In the genomic region with DNA sequence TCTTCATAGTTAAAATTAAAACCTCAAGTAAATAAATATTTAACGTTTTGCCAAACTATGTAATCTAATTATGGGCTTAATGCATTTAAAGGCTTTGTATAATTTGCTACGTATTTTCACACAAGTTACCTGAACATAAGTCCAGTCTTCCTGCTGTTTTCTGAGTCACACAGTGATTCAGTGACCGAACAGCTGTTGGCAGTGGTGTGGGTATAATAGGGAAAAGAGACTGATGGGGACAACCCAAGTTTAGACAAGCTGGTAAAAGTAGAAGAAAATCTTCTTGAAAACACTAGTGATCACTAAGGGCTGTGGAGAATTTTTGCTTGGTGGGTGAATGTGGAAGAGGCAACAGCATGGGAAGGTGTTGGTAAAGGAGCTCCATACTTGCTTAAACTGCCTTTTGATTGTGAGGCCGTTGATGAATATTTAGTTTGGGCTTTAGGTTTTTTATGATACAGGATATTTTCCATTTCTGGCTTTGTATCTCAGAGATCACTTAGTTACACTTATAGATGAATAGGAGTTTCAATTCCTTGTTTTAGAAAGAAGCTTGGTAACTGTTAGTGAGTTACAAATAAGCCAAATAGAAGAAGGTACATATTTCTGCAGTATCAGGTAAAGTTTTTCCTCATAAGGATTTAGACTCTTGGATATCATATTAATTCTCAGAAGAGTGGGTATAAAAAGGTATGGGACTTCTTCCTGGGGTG, we compare ENCODE assay signal across 11 cellular contexts. TPM values are rescaled to one million over a fixed set of nuclear protein-coding genes. Genes with fewer than 3 reads are reported as not detected.
DNase-seq lines count a peak whose midpoint lies in the region; ATAC-seq and TF ChIP-seq lines count a peak whose summit lies in the region.
"Had no signal": no experiment of that assay in that cellular context is flagged by ENCODE, and none has a peak within 500 bp of the region (broad histone marks: within the 10 kb centered on the region; RNA-seq: fewer than 3 reads in every experiment).

No MANE protein-coding gene starts in this region.

- no peaks in the 10 kb centered on the region for H3K36me3 ChIP-seq in DOHH2 (ENCODE audit: control insufficient read depth, low read length)
- no peaks in the 10 kb centered on the region for H3K36me3 ChIP-seq in adrenal gland (replicated peaks in 1 of 2)

- TF ChIP-seq CTCF in DOHH2 (IDR thresholded peaks at IDR 0.05; ENCODE audit: low read depth, low read length, poor library complexity, severe bottlenecking) (no peak), activated B cell treated with CpG ODN at 0.5 μM for 24 hours (IDR thresholded peaks at IDR 0.05) (no peak), GM20000 (IDR thresholded peaks at IDR 0.05; ENCODE audit: extremely low read depth, missing control alignments) (no peak), adrenal gland (IDR thresholded peaks at IDR 0.05) (no peak)

- peak; percentile 70 for ATAC-seq in GM21367 (IDR thresholded peaks at IDR 0.05; ENCODE audit: unreplicated experiment)
- ATAC-seq in HG03159 (IDR thresholded peaks at IDR 0.05; ENCODE audit: unreplicated experiment), result peak; percentile 72
- peak; percentile 72 for ATAC-seq in activated B cell treated with CpG ODN at 0.5 μM for 24 hours (ENCODE audit: low read depth)

- H3K4me3 ChIP-seq in DOHH2 (ENCODE audit: low read length) (no peak overlapping the region), adrenal gland (no peak overlapping the region)

- H3K9me3 ChIP-seq in DOHH2 (ENCODE audit: control insufficient read depth, insufficient read depth, low read length) (no peaks in the 10 kb centered on the region), adrenal gland (replicated peaks in 1 of 3) (no peaks in the 10 kb centered on the region)

- no peak for TF ChIP-seq POLR2A in adrenal gland (IDR thresholded peaks at IDR 0.05)

- CTCF ChIA-PET in activated B cell treated with CpG ODN at 0.5 μM for 24 hours (lab: Charles Lee), result interaction anchor here (0.8 to 2.1 kb wide), 2 partner anchors 62 to 65 kb away, joined by 3 to 8 read pairs; no protein-coding TSS in a partner anchor

- peak overlapping the region; percentile 40 for H3K4me2 ChIP-seq in DOHH2 (ENCODE audit: low read length)

- peaks cover 39% of the 10 kb centered on the region for H3K36me3 Mint-ChIP-seq in activated B cell treated with CpG ODN at 0.5 μM for 24 hours (ENCODE audit: low read depth)
- H3K36me3 Mint-ChIP-seq: brain had no signal

- no peak overlapping the region for H3K27ac ChIP-seq in DOHH2 (ENCODE audit: low read depth, low read length)
- no peak overlapping the region for H3K27ac ChIP-seq in adrenal gland
- H3K27ac ChIP-seq: HL-60 had no signal

- POLR2A ChIA-PET in activated B cell treated with CpG ODN at 0.5 μM for 24 hours (lab: Charles Lee), result interaction anchor here (0.7 to 2.3 kb wide), 12 partner anchors 9 to 91 kb away, joined by 3 to 23 read pairs (median 4); a partner anchor contains a TSS

- no peaks in the 10 kb centered on the region for H3F3A ChIP-seq in DOHH2 (ENCODE audit: control insufficient read depth, insufficient read depth)

- intact Hi-C loops in activated B cell treated with CpG ODN at 0.5 μM for 24 hours (cut with micrococcal nuclease) (loop anchor here (1.0 to 2.0 kb wide), 4 partner anchors 7 to 22 kb away; no protein-coding TSS in a partner anchor), adrenal gland (cut with DNase I) (no loop called here)

- no peak for DNase-seq in activated B cell treated with CpG ODN at 0.5 μM for 24 hours
- DNase-seq in GM20000 (ENCODE audit: low spot score), result no peak
- DNase-seq in adrenal gland, result no peak
- DNase-seq in activated T-cell treated with anti-CD3 and anti-CD28 coated beads, Interleukin-2, amount 50 U/mL, for 48 hours, result no peak
- no peak for DNase-seq in GF-D8 (lab: John Stamatoyannopoulos, UW)
- DNase-seq: stimulated activated CD8-positive, alpha-beta memory T cell treated with anti-CD3 and anti-CD28 coated beads, Interleukin-4, amount 100 ng/mL, for 48 hours had no signal

- peaks cover 13% of the 10 kb centered on the region for H3K4me1 ChIP-seq in DOHH2 (ENCODE audit: control insufficient read depth, low read length)
- no peaks in the 10 kb centered on the region for H3K4me1 ChIP-seq in adrenal gland (replicated peaks in 1 of 2)

- H4K20me1 ChIP-seq in DOHH2 (ENCODE audit: control insufficient read depth, insufficient read depth, low read depth, low read length), result no peaks in the 10 kb centered on the region

- peak overlapping the region; percentile 72 for H3K4me3 Mint-ChIP-seq in activated B cell treated with CpG ODN at 0.5 μM for 24 hours
- H3K4me3 Mint-ChIP-seq: brain had no signal

- H3K27ac Mint-ChIP-seq in activated B cell treated with CpG ODN at 0.5 μM for 24 hours, result peak overlapping the region; percentile 80
- H3K27ac Mint-ChIP-seq: brain had no signal

- H3K79me2 ChIP-seq in DOHH2 (ENCODE audit: control insufficient read depth, low read length), result no peaks in the 10 kb centered on the region

- WGBS in adrenal gland, 4 donors, result 88 to 92% (median 89%) methylated on average over 4 of the region's 4 CpGs

- H3K4me1 Mint-ChIP-seq in activated B cell treated with CpG ODN at 0.5 μM for 24 hours, result peaks cover 23% of the 10 kb centered on the region
- H3K4me1 Mint-ChIP-seq: brain had no signal

- H3K27me3 Mint-ChIP-seq in activated B cell treated with CpG ODN at 0.5 μM for 24 hours, result no peaks in the 10 kb centered on the region
- H3K27me3 Mint-ChIP-seq: brain had no signal

- no peaks in the 10 kb centered on the region for H3K9me2 ChIP-seq in DOHH2 (replicated peaks; ENCODE audit: control insufficient read depth, low read length)

- H3K9me3 Mint-ChIP-seq in activated B cell treated with CpG ODN at 0.5 μM for 24 hours, result peaks cover 4% of the 10 kb centered on the region

- H3K27me3 ChIP-seq in DOHH2 (ENCODE audit: control insufficient read depth, low read length) (no peaks in the 10 kb centered on the region), adrenal gland (no peaks in the 10 kb centered on the region)

RNA-seq across cellular contexts. Expression of a gene that starts 23.9 kb away (rescaled TPM):
- total RNA-seq in activated B cell treated with CpG ODN at 0.5 μM for 24 hours, result 59.9 and 71.7 TPM in 2 replicates
- total RNA-seq in adrenal gland, result 10 to 100 TPM in 6 of 8 donors, 1 to 10 TPM in 2; 7.9 to 21.0 (median 13.4) TPM
- polyA plus RNA-seq in adrenal gland, result 1 to 10 TPM; 2.6 to 7.0 (median 4.2) TPM
